29 cellular contexts compared by ENCODE assay signal in genomic region chr11:114225662-114226061, GRCh38.
"Had no signal": no experiment of that assay in that cellular context is flagged by ENCODE, and none has a peak within 500 bp of the region (broad histone marks: within the 10 kb centered on the region; RNA-seq: fewer than 3 reads in every experiment).

No MANE protein-coding gene starts in this region.

- H3K4me2 ChIP-seq: SK-N-SH had no signal

- ATAC-seq: activated CD4-positive, alpha-beta T cell treated with anti-CD3 and anti-CD28 coated beads for 36 hours; PC-3 had no signal

- H3K27me3 ChIP-seq: ascending aorta, Peyer's patch, SJSA1 had no signal

- H3K27me3 Mint-ChIP-seq: activated CD4-positive, alpha-beta T cell treated with anti-CD3 and anti-CD28 coated beads for 36 hours; activated naive CD8-positive, alpha-beta T cell; central memory CD8-positive, alpha-beta T cell had no signal

- DNase-seq: activated CD4-positive, alpha-beta T cell treated with anti-CD3 and anti-CD28 coated beads for 36 hours; activated CD4-positive, alpha-beta T cell treated with anti-CD3 and anti-CD28 coated beads, Interleukin-2, amount 10 ng/mL, durations not matched to agents 7 days and 5 days; activated CD4-positive, alpha-beta T cell treated with anti-CD3 and anti-CD28 coated beads, Interleukin-2, amount 50 U/mL, for 48 hours; activated CD8-positive, alpha-beta memory T cell treated with anti-CD3 and anti-CD28 coated beads, Interleukin-2, amount 50 U/mL, for 4 hours; activated effector memory CD4-positive, alpha-beta T cell treated with Interleukin-2 at 50 U/mL for 16 hours; activated naive CD4-positive, alpha-beta T cell treated with anti-CD3 and anti-CD28 coated beads, Interleukin-2, amount 10 ng/mL, durations not matched to agents 7 days and 5 days; activated T-cell treated with anti-CD3 and anti-CD28 coated beads, Interleukin-2, amount 50 U/mL, for 48 hours; amygdala; NCI-H1105; NCI-H1417 treated with DMSO at 0.1 percent for 48 hours; NCI-H1930; NCI-H2081 treated with DMSO at 0.1 percent for 48 hours; NCI-H226; NCI-H446 treated with DMSO at 0.1 percent for 48 hours; NCI-H524; NCI-H69; NCI-H82; PC-3; Peyer's patch; RPMI8226; SHP77 treated with DMSO at 0.1 percent for 48 hours; SK-N-SH had no signal

- H3K27ac Mint-ChIP-seq: activated CD4-positive, alpha-beta T cell treated with anti-CD3 and anti-CD28 coated beads for 36 hours; activated CD4-positive, alpha-beta T cell treated with anti-CD3 and anti-CD28 coated beads, Interleukin-2, amount 10 ng/mL, durations not matched to agents 7 days and 5 days; activated naive CD4-positive, alpha-beta T cell treated with anti-CD3 and anti-CD28 coated beads, Interleukin-2, amount 10 ng/mL, durations not matched to agents 7 days and 5 days; activated naive CD8-positive, alpha-beta T cell; T-helper 1 cell treated with Interleukin-12 subunit alpha and Interleukin-12 subunit beta and Interleukin-4 antibody, amounts not matched to agents 30 μg/mL and 1 μg/mL, for 36 hours had no signal

- H3K9me3 ChIP-seq: ascending aorta, Peyer's patch, SJSA1, SK-N-SH had no signal

- H3K36me3 ChIP-seq: cardiac muscle cell, SJSA1 had no signal

- H3K9me3 Mint-ChIP-seq: activated CD4-positive, alpha-beta T cell treated with anti-CD3 and anti-CD28 coated beads, Interleukin-2, amount 10 ng/mL, durations not matched to agents 7 days and 5 days; activated naive CD4-positive, alpha-beta T cell treated with anti-CD3 and anti-CD28 coated beads, Interleukin-2, amount 10 ng/mL, durations not matched to agents 7 days and 5 days; central memory CD8-positive, alpha-beta T cell; T-helper 1 cell treated with Interleukin-12 subunit alpha and Interleukin-12 subunit beta and Interleukin-4 antibody, amounts not matched to agents 30 μg/mL and 1 μg/mL, for 36 hours had no signal

- H3K4me3 Mint-ChIP-seq: activated CD4-positive, alpha-beta T cell treated with anti-CD3 and anti-CD28 coated beads for 36 hours; activated CD4-positive, alpha-beta T cell treated with anti-CD3 and anti-CD28 coated beads, Interleukin-2, amount 10 ng/mL, durations not matched to agents 7 days and 5 days; activated CD8-positive, alpha-beta T cell treated with anti-CD3 and anti-CD28 coated beads, Interleukin-2, amount 10 ng/mL, durations not matched to agents 7 days and 5 days; activated naive CD4-positive, alpha-beta T cell treated with anti-CD3 and anti-CD28 coated beads, Interleukin-2, amount 10 ng/mL, durations not matched to agents 7 days and 5 days; activated naive CD8-positive, alpha-beta T cell; central memory CD8-positive, alpha-beta T cell; T-helper 1 cell treated with Interleukin-12 subunit alpha and Interleukin-12 subunit beta and Interleukin-4 antibody, amounts not matched to agents 30 μg/mL and 1 μg/mL, for 36 hours had no signal

- H3K4me1 ChIP-seq: SJSA1 had no signal

- H3K4me3 ChIP-seq: ascending aorta, cardiac muscle cell, Peyer's patch, SJSA1 had no signal

- H3K9ac ChIP-seq: SK-N-SH had no signal

- H3K36me3 Mint-ChIP-seq: activated naive CD4-positive, alpha-beta T cell treated with anti-CD3 and anti-CD28 coated beads, Interleukin-2, amount 10 ng/mL, durations not matched to agents 7 days and 5 days; activated naive CD8-positive, alpha-beta T cell had no signal

- H3K27ac ChIP-seq: cardiac muscle cell, Peyer's patch, SJSA1 had no signal
